Comparison of ENCODE assay signal across 1 cellular context in genomic region chr17:46817901-46818209, GRCh38.
TF ChIP-seq lines count a peak whose summit lies in the region.

No MANE protein-coding gene starts in this region.

TF ChIP-seq in H1, 55 proteins besides CTCF, POLR2A, EP300 and RAD21:
- TF ChIP-seq EZH2 (IDR thresholded peaks at IDR 0.05; ENCODE audit: low read depth, low read length, severe bottlenecking) (peak; percentile 56), CREB1 (IDR thresholded peaks at IDR 0.05) (no peak)
